8 cellular contexts compared by ENCODE assay signal in the genomic region with DNA sequence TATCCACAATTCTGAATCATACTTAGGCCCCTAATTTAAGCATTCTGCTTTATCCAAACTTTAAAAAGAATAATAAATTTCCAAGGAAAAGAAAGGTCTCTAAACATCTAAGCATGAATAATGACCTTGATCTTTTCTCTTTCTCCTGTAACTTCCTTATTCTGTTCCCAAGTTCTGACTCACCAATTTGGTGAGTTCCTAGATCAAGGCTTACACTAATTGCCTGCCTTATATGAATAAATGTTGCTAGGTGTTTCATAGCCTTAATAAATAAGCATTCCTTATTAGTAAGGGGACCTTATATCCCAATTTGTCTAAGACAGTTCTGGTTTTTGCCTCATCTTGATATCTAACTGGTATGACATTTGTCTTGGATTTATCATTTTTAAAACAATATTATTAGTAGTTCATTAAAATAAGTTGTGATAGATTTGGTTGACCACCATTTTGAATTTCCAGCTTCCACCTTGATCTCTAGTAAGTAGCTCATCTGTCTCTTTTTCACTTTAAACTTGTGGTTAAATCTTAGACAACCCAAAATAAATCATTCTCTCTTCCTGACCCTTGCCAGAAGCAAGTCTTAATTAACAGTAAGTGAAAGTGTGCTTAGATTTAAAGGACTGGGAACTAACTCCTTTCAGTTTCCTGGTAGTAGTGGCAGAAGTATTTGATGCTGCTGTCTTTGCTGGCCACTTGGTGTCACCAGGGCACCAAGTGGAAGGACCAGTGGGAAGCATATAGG.
DNase-seq lines count a peak whose midpoint lies in the region; ATAC-seq, FAIRE-seq and TF ChIP-seq lines count a peak whose summit lies in the region.

No MANE protein-coding gene starts in this region.

- H3K27ac ChIP-seq in GM23248 (peak overlapping the region; percentile 88; the same call in 1 of the 2 replicates), kidney (ENCODE audit: low read depth in 2 of 2, low read length in 2 of 2) (peak overlapping the region in 1 of 2 donors; percentile 62)

- no peak overlapping the region for H2AFZ ChIP-seq in GM23248

- H3K27me3 ChIP-seq in GM23248 (replicated peaks; ENCODE audit: insufficient read depth) (no peaks in the 10 kb centered on the region), adipocyte (replicated peaks; ENCODE audit: control insufficient read depth, insufficient read depth, low read length) (no peaks in the 10 kb centered on the region)

- H3K36me3 ChIP-seq in GM23248 (ENCODE audit: low read depth) = no peaks in the 10 kb centered on the region
- no peaks in the 10 kb centered on the region for H3K36me3 ChIP-seq in adipocyte (ENCODE audit: control insufficient read depth, insufficient read depth, low read length, severe bottlenecking)
- H3K36me3 ChIP-seq in kidney (ENCODE audit: control insufficient read depth in 1 of 2, insufficient read depth in 2 of 2, low read length in 2 of 2) = no peaks in the 10 kb centered on the region

- intact Hi-C loops in kidney (cut with DNase I) = no loop called here

- H3K4me2 ChIP-seq in GM23248 (ENCODE audit: unreplicated experiment) = peak overlapping the region; percentile 18

- H3F3A ChIP-seq in GM23248 (ENCODE audit: insufficient read depth) = peaks cover 33% of the 10 kb centered on the region

- FAIRE-seq in kidney (lab: Jason Lieb, UNC) = peak; percentile 68

- H3K9me3 ChIP-seq in GM23248 (ENCODE audit: low read depth) (no peaks in the 10 kb centered on the region), adipocyte (ENCODE audit: control insufficient read depth, low read length) (no peaks in the 10 kb centered on the region), kidney (ENCODE audit: control insufficient read depth in 1 of 2, low read length in 2 of 2) (no peaks in the 10 kb centered on the region)

- H3K9ac ChIP-seq in GM23248 (no peak overlapping the region), adipocyte (ENCODE audit: low read length) (no peak overlapping the region), kidney (ENCODE audit: low read length in 2 of 2) (no peak overlapping the region)

- no peaks in the 10 kb centered on the region for H4K20me1 ChIP-seq in GM23248 (ENCODE audit: insufficient read depth)

- ATAC-seq in HG03097 (IDR thresholded peaks at IDR 0.05; ENCODE audit: low FRiP score, unreplicated experiment) = no peak
- ATAC-seq in GM19395 (IDR thresholded peaks at IDR 0.05; ENCODE audit: unreplicated experiment) = no peak
- ATAC-seq in HG02571 (IDR thresholded peaks at IDR 0.05; ENCODE audit: unreplicated experiment) = no peak

- in situ Hi-C loops in GM23248 (cut with MboI) = no loop called here

- peak; percentile 50 for TF ChIP-seq CTCF in kidney (IDR thresholded peaks at IDR 0.05; ENCODE audit: borderline replicate concordance, extremely low read depth, insufficient read depth)

- no peak overlapping the region for H3K4me3 ChIP-seq in GM23248
- H3K4me3 ChIP-seq in adipocyte (ENCODE audit: low read length) = no peak overlapping the region
- no peak overlapping the region for H3K4me3 ChIP-seq in kidney (ENCODE audit: low read length in 2 of 2)

- no peaks in the 10 kb centered on the region for H3K9me2 ChIP-seq in GM23248 (ENCODE audit: insufficient read depth)

- peaks cover 75% of the 10 kb centered on the region for H3K79me2 ChIP-seq in GM23248 (ENCODE audit: insufficient read depth)

- DNase-seq in A172 (ENCODE audit: low spot score) = peak; percentile 36
- peak; percentile 38 for DNase-seq in GM23248
- peak; percentile 32 for DNase-seq in adipocyte (ENCODE audit: low read depth)
- DNase-seq in kidney = no peak
- DNase-seq in D341Med (ENCODE audit: low spot score) = no peak

- H3K4me1 ChIP-seq in GM23248 (ENCODE audit: insufficient read depth) (peaks cover 35% of the 10 kb centered on the region), adipocyte (ENCODE audit: control insufficient read depth, insufficient read depth, low read length) (peaks cover 26% of the 10 kb centered on the region), kidney (ENCODE audit: control insufficient read depth in 1 of 2, insufficient read depth in 1 of 2, low read depth in 1 of 2, low read length in 2 of 2) (peaks cover 0 to 11% of the 10 kb centered on the region in 2 donors)

Comparison
In these comparisons a context has a peak if more than half of its experiments do, and no peak if none do; other contexts are left out.
1. DNase-seq: peak in A172 (single experiment), GM23248 (single experiment) and adipocyte (single experiment); none in kidney (single experiment) and D341Med (single experiment).